In genomic region chr6:31680841-31681671, GRCh38 we compare ENCODE assay signal across 8 cellular contexts. TPM values are rescaled to one million over a fixed set of nuclear protein-coding genes. Genes with fewer than 3 reads are reported as not detected.
DNase-seq lines count a peak whose midpoint lies in the region; ATAC-seq and TF ChIP-seq lines count a peak whose summit lies in the region.

Gene LY6G5C, minus strand, starts transcription at chr6:31681067. Its CDS starts 694 bp downstream, at chr6:31680373.

- DNase-seq in COLO829 (ENCODE audit: low spot score): peak; percentile 85
- DNase-seq in NCI-H82 (lab: John Stamatoyannopoulos, UW): peak; percentile 88
- peak; percentile 76 for DNase-seq in activated CD8-positive, alpha-beta T cell treated with anti-CD3 and anti-CD28 coated beads, Interleukin-2, amount 10 ng/mL, durations not matched to agents 7 days and 5 days
- peak; percentile 40 to 50 (median 43) for DNase-seq in effector memory CD8-positive, alpha-beta T cell
- DNase-seq in lower lobe of right lung: peak; percentile 88
- DNase-seq in stimulated activated CD8-positive, alpha-beta memory T cell treated with anti-CD3 and anti-CD28 coated beads, Interleukin-12 subunit alpha, Interleukin-12 subunit beta, amount 100 ng/mL, for 1 hour (ENCODE audit: low read depth): peak; percentile 49
- no peak for DNase-seq in NK-92 treated with Interleukin-12 subunit alpha and Interleukin-12 subunit beta, amount 100 ng/mL, for 24 hours (lab: John Stamatoyannopoulos, UW)

- peak within 1 kb of the TSS; percentile 85 for H3K27ac ChIP-seq in lower lobe of right lung

- peak within 1 kb of the TSS; percentile 58 for H3K27ac Mint-ChIP-seq in activated CD8-positive, alpha-beta T cell treated with anti-CD3 and anti-CD28 coated beads, Interleukin-2, amount 10 ng/mL, durations not matched to agents 7 days and 5 days
- H3K27ac Mint-ChIP-seq in effector memory CD8-positive, alpha-beta T cell: peak within 1 kb of the TSS; percentile 44 to 88

- CTCF ChIA-PET in activated CD8-positive, alpha-beta T cell treated with anti-CD3 and anti-CD28 coated beads, Interleukin-2, amount 10 ng/mL, durations not matched to agents 7 days and 5 days (lab: Charles Lee): interaction anchor here (0.8 to 2.2 kb wide), 12 partner anchors 9 to 217 kb away, joined by 3 to 25 read pairs (median 4); partner anchors contain the start of genes ABHD16A, DDAH2 and NEU1

- no peaks in the 10 kb centered on the region for H3K27me3 ChIP-seq in lower lobe of right lung (ENCODE audit: low read depth)

- peaks cover 33% of the 10 kb centered on the region for H3K4me1 ChIP-seq in lower lobe of right lung

- peaks cover 16% of the 10 kb centered on the region for H3K36me3 ChIP-seq in lower lobe of right lung

- peaks cover 43% of the 10 kb centered on the region for H3K4me1 Mint-ChIP-seq in activated CD8-positive, alpha-beta T cell treated with anti-CD3 and anti-CD28 coated beads, Interleukin-2, amount 10 ng/mL, durations not matched to agents 7 days and 5 days (ENCODE audit: low read depth)
- peaks cover 17 to 19% of the 10 kb centered on the region in 2 donors for H3K4me1 Mint-ChIP-seq in effector memory CD8-positive, alpha-beta T cell (ENCODE audit: low read depth in 2 of 2)

- peak; percentile 75 for TF ChIP-seq CTCF in lower lobe of right lung (IDR thresholded peaks at IDR 0.05)

- H3K9me3 ChIP-seq in lower lobe of right lung: no peaks in the 10 kb centered on the region

- H3K4me3 ChIP-seq in lower lobe of right lung: peak within 1 kb of the TSS; percentile 64

- H3K4me3 Mint-ChIP-seq in activated CD8-positive, alpha-beta T cell treated with anti-CD3 and anti-CD28 coated beads, Interleukin-2, amount 10 ng/mL, durations not matched to agents 7 days and 5 days: peak within 1 kb of the TSS; percentile 62
- peak within 1 kb of the TSS; percentile 86 to 89 for H3K4me3 Mint-ChIP-seq in effector memory CD8-positive, alpha-beta T cell

- peak; percentile 41 for ATAC-seq in HG03175 (IDR thresholded peaks at IDR 0.05; ENCODE audit: unreplicated experiment)
- peak; percentile 77 for ATAC-seq in activated CD8-positive, alpha-beta T cell treated with anti-CD3 and anti-CD28 coated beads, Interleukin-2, amount 10 ng/mL, durations not matched to agents 7 days and 5 days
- ATAC-seq in effector memory CD8-positive, alpha-beta T cell (replicated peaks): peak; percentile 68
- ATAC-seq in lower lobe of right lung: peak; percentile 87 to 88

- intact Hi-C loops in lower lobe of right lung (cut with DNase I): no loop called here

- H3K27me3 Mint-ChIP-seq in activated CD8-positive, alpha-beta T cell treated with anti-CD3 and anti-CD28 coated beads, Interleukin-2, amount 10 ng/mL, durations not matched to agents 7 days and 5 days (ENCODE audit: low read depth): no peaks in the 10 kb centered on the region
- H3K27me3 Mint-ChIP-seq in effector memory CD8-positive, alpha-beta T cell: no peaks in the 10 kb centered on the region

- POLR2A ChIA-PET in activated CD8-positive, alpha-beta T cell treated with anti-CD3 and anti-CD28 coated beads, Interleukin-2, amount 10 ng/mL, durations not matched to agents 7 days and 5 days (lab: Charles Lee): interaction anchor here (0.7 to 1.3 kb wide), 4 partner anchors 20 to 136 kb away, joined by 3 to 4 read pairs (median 3); partner anchors contain the start of gene C6orf47

- no peaks in the 10 kb centered on the region for H3K9me3 Mint-ChIP-seq in activated CD8-positive, alpha-beta T cell treated with anti-CD3 and anti-CD28 coated beads, Interleukin-2, amount 10 ng/mL, durations not matched to agents 7 days and 5 days (ENCODE audit: insufficient read depth)
- no peaks in the 10 kb centered on the region for H3K9me3 Mint-ChIP-seq in effector memory CD8-positive, alpha-beta T cell

- peaks cover 12% of the 10 kb centered on the region for H3K36me3 Mint-ChIP-seq in activated CD8-positive, alpha-beta T cell treated with anti-CD3 and anti-CD28 coated beads, Interleukin-2, amount 10 ng/mL, durations not matched to agents 7 days and 5 days (ENCODE audit: low read depth)
- H3K36me3 Mint-ChIP-seq in effector memory CD8-positive, alpha-beta T cell (ENCODE audit: insufficient read depth): peaks cover 25% of the 10 kb centered on the region

RNA-seq across cellular contexts. Expression of gene LY6G5C, which starts in this region (rescaled TPM):
- 1 to 10 TPM; 4.3 to 5.5 TPM for total RNA-seq in activated CD8-positive, alpha-beta T cell treated with anti-CD3 and anti-CD28 coated beads, Interleukin-2, amount 10 ng/mL, durations not matched to agents 7 days and 5 days
- total RNA-seq in lower lobe of right lung: 2.9 TPM
